27 cellular contexts compared by ENCODE assay signal in the genomic region with DNA sequence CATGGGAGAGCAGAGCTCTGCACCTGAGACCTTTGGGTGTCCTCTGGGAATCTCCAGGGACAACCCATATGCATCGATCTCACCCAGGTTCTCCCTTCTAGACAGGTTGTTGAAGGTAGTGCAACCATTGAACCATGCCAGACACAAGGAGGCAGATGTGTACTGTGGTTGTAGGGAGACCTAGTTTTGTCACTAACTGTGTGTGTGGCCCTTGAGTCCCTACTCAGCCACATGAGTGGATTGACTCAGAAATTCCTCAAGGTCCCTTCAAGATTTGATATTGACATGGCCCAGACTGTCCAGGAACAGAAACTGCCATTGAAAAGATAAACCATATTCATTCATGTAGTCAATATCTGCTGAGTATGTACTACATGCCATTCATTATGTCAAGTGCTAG.
"Had no signal": no experiment of that assay in that cellular context is flagged by ENCODE, and none has a peak within 500 bp of the region (broad histone marks: within the 10 kb centered on the region; RNA-seq: fewer than 3 reads in every experiment).

No MANE protein-coding gene starts in this region.

- H3K9me3 Mint-ChIP-seq: natural killer cell; stimulated activated effector memory CD8-positive, alpha-beta T cell treated with anti-CD3 and anti-CD28 coated beads, Interleukin-12 subunit alpha, Interleukin-12 subunit beta, amount 100 ng/mL, for 72 hours had no signal

- H3K27me3 ChIP-seq: ovary, sigmoid colon, thyroid gland had no signal

- H3K36me3 ChIP-seq: esophagus squamous epithelium, heart right ventricle, lower lobe of right lung, ovary, sigmoid colon, stomach, thyroid gland had no signal

- H3K9me3 ChIP-seq: esophagus squamous epithelium, heart right ventricle, lower lobe of right lung, ovary, psoas muscle, sigmoid colon, stomach, thyroid gland had no signal

- ATAC-seq: heart right ventricle, left colon, left ventricle myocardium superior, natural killer cell, psoas muscle, right cardiac atrium had no signal

- H3K36me3 Mint-ChIP-seq: natural killer cell; stimulated activated effector memory CD8-positive, alpha-beta T cell treated with anti-CD3 and anti-CD28 coated beads, Interleukin-12 subunit alpha, Interleukin-12 subunit beta, amount 100 ng/mL, for 72 hours had no signal

- H3K4me1 ChIP-seq: esophagus squamous epithelium, heart right ventricle, lower lobe of right lung, psoas muscle, sigmoid colon, stomach, thyroid gland had no signal

- H3K27ac ChIP-seq: dorsolateral prefrontal cortex, epithelial cell of prostate, esophagus squamous epithelium, heart right ventricle, lower lobe of right lung, ovary, psoas muscle, sigmoid colon, stomach, thyroid gland had no signal

- FAIRE-seq: colon had no signal

- H3K4me3 ChIP-seq: dorsolateral prefrontal cortex, esophagus squamous epithelium, heart right ventricle, lower lobe of right lung, ovary, psoas muscle, sigmoid colon, stomach, thyroid gland had no signal

- DNase-seq: dorsolateral prefrontal cortex; effector CD4-positive, alpha-beta T cell; esophagus squamous epithelium; foreskin melanocyte; glutamatergic neuron; heart right ventricle; hippocampal formation; kidney glomerular epithelial cell; left colon; left ventricle myocardium superior; lower lobe of right lung; natural killer cell; occipital lobe; ovary; posterior cingulate gyrus; psoas muscle; right cardiac atrium; sigmoid colon; stimulated activated CD4-positive, alpha-beta T cell treated with anti-CD3 and anti-CD28 coated beads, Interleukin-2, amount 100 ng/mL, for 24 hours; stimulated activated CD4-positive, alpha-beta T cell treated with anti-CD3 and anti-CD28 coated beads, Interleukin-4, amount 100 ng/mL, for 24 hours; stimulated activated naive CD4-positive, alpha-beta T cell treated with Interleukin-2 at 50 U/mL for 16 hours; stomach; thyroid gland; trophoblast cell had no signal

- H3K27ac Mint-ChIP-seq: natural killer cell; stimulated activated effector memory CD8-positive, alpha-beta T cell treated with anti-CD3 and anti-CD28 coated beads, Interleukin-12 subunit alpha, Interleukin-12 subunit beta, amount 100 ng/mL, for 72 hours had no signal

- H3K4me3 Mint-ChIP-seq: natural killer cell; stimulated activated effector memory CD8-positive, alpha-beta T cell treated with anti-CD3 and anti-CD28 coated beads, Interleukin-12 subunit alpha, Interleukin-12 subunit beta, amount 100 ng/mL, for 72 hours had no signal

- H3K4me1 Mint-ChIP-seq: natural killer cell; stimulated activated effector memory CD8-positive, alpha-beta T cell treated with anti-CD3 and anti-CD28 coated beads, Interleukin-12 subunit alpha, Interleukin-12 subunit beta, amount 100 ng/mL, for 72 hours had no signal
